In genomic region chr9:83458530-83458929, GRCh38 we compare ENCODE assay signal across 11 cellular contexts.
"Had no signal": no experiment of that assay in that cellular context is flagged by ENCODE, and none has a peak within 500 bp of the region (broad histone marks: within the 10 kb centered on the region; RNA-seq: fewer than 3 reads in every experiment).

No MANE protein-coding gene starts in this region.

- H3K9ac ChIP-seq: GM23248 had no signal

- DNase-seq: GM23248, GOT3, H7, H9, HCEC 1CT, HFFc6 had no signal

- H2AFZ ChIP-seq: GM23248, GM23338 had no signal

- ATAC-seq: GM23338, HCT116 had no signal

- H3K4me2 ChIP-seq: GM23338 had no signal

- H3K4me3 ChIP-seq: GM23248, GM23338, HAP-1 had no signal

- H3K9me3 ChIP-seq: HAP-1 had no signal

- H3K27ac ChIP-seq: GM23248 had no signal

- FAIRE-seq: H1, H54 had no signal

- H3K4me1 ChIP-seq: HAP-1 had no signal

- H3K36me3 ChIP-seq: HAP-1 had no signal
